ENCODE assay signal across 8 cellular contexts in the genomic region with DNA sequence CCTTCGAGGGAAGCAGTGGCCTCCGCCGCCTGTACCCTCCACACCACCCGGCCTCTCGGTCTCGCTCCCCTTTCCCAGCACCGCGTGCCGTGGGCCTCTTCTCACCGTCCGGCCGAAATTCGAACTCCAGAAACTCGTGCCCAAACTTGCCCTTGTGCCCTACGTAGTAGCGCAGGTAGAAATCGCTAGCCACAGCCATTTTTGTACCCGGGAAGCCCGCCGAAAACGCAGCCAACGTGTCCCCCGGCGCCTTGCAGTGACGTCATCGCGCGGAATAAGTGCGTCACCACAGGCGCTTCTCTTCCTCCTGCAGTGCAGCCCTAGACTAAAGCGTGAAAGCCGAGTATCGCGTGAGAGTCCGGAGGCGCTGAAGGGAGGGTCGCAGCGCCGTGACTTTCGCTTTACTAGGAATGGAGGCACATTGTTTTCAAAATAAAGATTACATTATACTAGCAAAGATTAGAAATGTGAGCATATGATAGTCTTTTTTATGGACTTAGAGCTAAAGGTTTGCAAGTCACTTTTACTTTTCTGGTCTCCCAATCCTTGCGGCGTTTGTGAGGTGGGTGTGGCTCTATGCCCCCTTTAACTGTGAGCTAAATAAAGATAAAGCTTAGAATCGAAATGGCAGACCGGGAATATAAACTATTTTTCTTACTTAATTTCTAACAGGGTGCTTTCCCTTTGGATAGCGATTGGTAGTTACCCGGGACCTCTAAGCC.
DNase-seq lines count a peak whose midpoint lies in the region; ATAC-seq and FAIRE-seq lines count a peak whose summit lies in the region.

Gene MAGOHB, minus strand, starts transcription at position 276 of the 722 bp plus-strand sequence. Its CDS starts 77 bp downstream, at position 199.

- FAIRE-seq in GM19239 (lab: Jason Lieb, UNC) (peak; percentile 98), colon (lab: Jason Lieb, UNC) (peak; percentile 73)

- DNase-seq in Ammon's horn (ENCODE audit: low spot score) (peak; percentile 93), GM19239 (ENCODE audit: insufficient read length, low spot score) (peak; percentile 74), NCI-H524 treated with DMSO at 0.1 percent for 48 hours (lab: John Stamatoyannopoulos, UW) (peak; percentile 69), kidney glomerular epithelial cell (lab: John Stamatoyannopoulos, UW) (peak; percentile 80)
- peak; percentile 93 to 99 for DNase-seq in activated CD4-positive, alpha-beta T cell treated with anti-CD3 and anti-CD28 coated beads for 4 hours
- DNase-seq in stimulated activated CD4-positive, alpha-beta T cell treated with anti-CD3 and anti-CD28 coated beads, Interleukin-1b, Interleukin-23, amount 100 ng/mL, for 1 hour (ENCODE audit: low read depth in 2 of 2): peak; percentile 92 to 100

- peak; percentile 94 for ATAC-seq in HG03457 (IDR thresholded peaks at IDR 0.05; ENCODE audit: unreplicated experiment)

Comparison
In these comparisons a context has a peak if more than half of its experiments do, and no peak if none do; other contexts are left out.
1. Peak in every context shown above with its lines: DNase-seq and ATAC-seq.